20 cellular contexts compared by ENCODE assay signal in the genomic region with DNA sequence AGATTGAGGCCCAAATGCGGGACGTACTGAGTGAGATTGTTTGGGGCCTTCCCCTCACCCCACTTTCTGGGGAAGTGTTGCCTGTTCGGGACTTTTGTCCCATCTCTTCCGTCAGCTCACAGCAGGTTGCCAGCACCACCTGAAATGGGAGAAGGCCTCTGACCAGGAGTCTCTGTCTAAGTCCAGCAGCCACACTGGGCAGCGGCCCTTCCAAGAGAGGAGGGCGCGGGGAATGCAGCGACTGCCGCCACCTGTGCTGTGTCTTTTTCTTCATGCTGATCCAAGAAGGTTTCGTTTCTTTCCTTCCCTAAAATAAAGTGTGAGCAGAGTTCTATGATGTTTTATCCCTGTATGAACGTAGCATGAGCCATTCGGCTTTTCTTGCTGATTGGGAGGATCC.
DNase-seq lines count a peak whose midpoint lies in the region; ATAC-seq, FAIRE-seq and TF ChIP-seq lines count a peak whose summit lies in the region.
"Had no signal": no experiment of that assay in that cellular context is flagged by ENCODE, and none has a peak within 500 bp of the region (broad histone marks: within the 10 kb centered on the region; RNA-seq: fewer than 3 reads in every experiment).

No MANE protein-coding gene starts in this region.

- peaks cover 0 to 1% (median 0%) of the 10 kb centered on the region in 7 donors for H3K9me3 Mint-ChIP-seq in CD4-positive, CD25-positive, alpha-beta regulatory T cell
- peaks cover 0 to 8% (median 0%) of the 10 kb centered on the region in 7 donors for H3K9me3 Mint-ChIP-seq in CD14-positive monocyte
- H3K9me3 Mint-ChIP-seq: GM23338 had no signal

- peaks cover 14% of the 10 kb centered on the region for H3K36me3 Mint-ChIP-seq in CD4-positive, CD25-positive, alpha-beta regulatory T cell
- H3K36me3 Mint-ChIP-seq in CD14-positive monocyte, result peaks cover 51 to 68% of the 10 kb centered on the region in 2 donors

- no peak overlapping the region for H2BK12ac ChIP-seq in neuronal stem cell (ENCODE audit: low read length)

- no peak overlapping the region for H3K9ac ChIP-seq in kidney (ENCODE audit: low read length in 2 of 2)
- no peak overlapping the region for H3K9ac ChIP-seq in neuronal stem cell (ENCODE audit: low read depth, low read length, poor library complexity)

- FAIRE-seq in kidney (lab: Jason Lieb, UNC), result no peak
- FAIRE-seq: A204.1, D721Med, G401.6, GM12891, GM18507, H54, HTR-8/SVneo, K562 had no signal

- H3K4me1 ChIP-seq in CD4-positive, CD25-positive, alpha-beta regulatory T cell (ENCODE audit: control insufficient read depth, insufficient read depth, low read length, poor library complexity, severe bottlenecking), result no peaks in the 10 kb centered on the region
- H3K4me1 ChIP-seq in kidney (ENCODE audit: control insufficient read depth in 1 of 2, insufficient read depth in 1 of 2, low read depth in 1 of 2, low read length in 2 of 2) (no peaks in the 10 kb centered on the region), neuronal stem cell (ENCODE audit: control insufficient read depth in 2 of 2, insufficient read depth in 1 of 2, low read depth in 1 of 2, low read length in 2 of 2) (peaks cover 12 to 17% of the 10 kb centered on the region in 2 donors)
- H3K4me1 ChIP-seq: Caco-2 had no signal

- no peak overlapping the region for H3K14ac ChIP-seq in neuronal stem cell (ENCODE audit: low read length)

- TF ChIP-seq CTCF in kidney (IDR thresholded peaks at IDR 0.05; ENCODE audit: borderline replicate concordance, extremely low read depth, insufficient read depth) (no peak), CD14-positive monocyte (IDR thresholded peaks at IDR 0.05) (no peak)

- peaks cover 0 to 31% (median 14%) of the 10 kb centered on the region in 4 donors for H3K4me1 Mint-ChIP-seq in CD4-positive, CD25-positive, alpha-beta regulatory T cell
- peaks cover 46% of the 10 kb centered on the region for H3K4me1 Mint-ChIP-seq in CD14-positive monocyte

- H2AFZ ChIP-seq in neuronal stem cell (ENCODE audit: low read length), result no peak overlapping the region
- H2AFZ ChIP-seq: GM23338 had no signal

- no peak overlapping the region for H3K18ac ChIP-seq in neuronal stem cell (ENCODE audit: low read length)

- no peaks in the 10 kb centered on the region for H3K27me3 Mint-ChIP-seq in CD4-positive, CD25-positive, alpha-beta regulatory T cell
- H3K27me3 Mint-ChIP-seq in CD14-positive monocyte (ENCODE audit: low read depth in 3 of 3), result no peaks in the 10 kb centered on the region

- H2AK5ac ChIP-seq in neuronal stem cell (ENCODE audit: low read depth, low read length), result no peak overlapping the region

- no peak overlapping the region for H2BK5ac ChIP-seq in neuronal stem cell (ENCODE audit: low read length)

- no peak for DNase-seq in CD4-positive, CD25-positive, alpha-beta regulatory T cell
- DNase-seq in kidney, result peak; percentile 22
- no peak for DNase-seq in neuronal stem cell (ENCODE audit: low spot score)
- DNase-seq in CD14-positive monocyte (ENCODE audit: low spot score), result no peak
- DNase-seq: ACHN, BE2C, Caco-2, HCEC 1CT, IMR-90 had no signal

- no peak overlapping the region for H3K4me3 ChIP-seq in CD4-positive, CD25-positive, alpha-beta regulatory T cell (ENCODE audit: low read depth, low read length)
- H3K4me3 ChIP-seq in kidney (ENCODE audit: low read length in 2 of 2), result no peak overlapping the region
- no peak overlapping the region for H3K4me3 ChIP-seq in neuronal stem cell (ENCODE audit: low read length in 2 of 2)
- H3K4me3 ChIP-seq: GM23338, K562 had no signal

- H2BK15ac ChIP-seq in neuronal stem cell (ENCODE audit: low read length), result no peak overlapping the region

- intact Hi-C loops in kidney (cut with DNase I), result no loop called here
- intact Hi-C loops in CD14-positive monocyte (cut with micrococcal nuclease), result no loop called here

- H3K9me3 ChIP-seq in CD4-positive, CD25-positive, alpha-beta regulatory T cell (ENCODE audit: control insufficient read depth in 2 of 2, low read length in 2 of 2), result no peaks in the 10 kb centered on the region
- H3K9me3 ChIP-seq in kidney (ENCODE audit: control insufficient read depth in 1 of 2, low read length in 2 of 2) (no peaks in the 10 kb centered on the region), neuronal stem cell (replicated peaks in 1 of 2; ENCODE audit: control insufficient read depth in 2 of 2, insufficient read depth in 1 of 2, low read depth in 1 of 2, low read length in 2 of 2) (peaks cover 3 to 4% of the 10 kb centered on the region in 2 donors)
- H3K9me3 ChIP-seq: BE2C, Caco-2 had no signal

- no peak for ATAC-seq in CD4-positive, CD25-positive, alpha-beta regulatory T cell (ENCODE audit: low read depth in 2 of 2)
- ATAC-seq in GM21526 (IDR thresholded peaks at IDR 0.05; ENCODE audit: low FRiP score, unreplicated experiment) (no peak), HG02840 (IDR thresholded peaks at IDR 0.05; ENCODE audit: low FRiP score, unreplicated experiment) (no peak)
- ATAC-seq: GM23338, K562 had no signal

- no peak overlapping the region for H3K4me2 ChIP-seq in neuronal stem cell (ENCODE audit: insufficient read depth, low read length, poor library complexity, severe bottlenecking)
- H3K4me2 ChIP-seq: GM23338 had no signal

- H3K27ac ChIP-seq in CD4-positive, CD25-positive, alpha-beta regulatory T cell (ENCODE audit: insufficient read depth, low read length, poor library complexity, severe bottlenecking), result no peak overlapping the region
- H3K27ac ChIP-seq in kidney (ENCODE audit: low read depth in 2 of 2, low read length in 2 of 2), result no peak overlapping the region
- H3K27ac ChIP-seq in neuronal stem cell (replicated peaks; ENCODE audit: low read length), result no peak overlapping the region

- no peaks in the 10 kb centered on the region for H3K36me3 ChIP-seq in CD4-positive, CD25-positive, alpha-beta regulatory T cell (ENCODE audit: control insufficient read depth, insufficient read depth, low read length)
- H3K36me3 ChIP-seq in kidney (ENCODE audit: control insufficient read depth in 1 of 2, insufficient read depth in 2 of 2, low read length in 2 of 2) (no peaks in the 10 kb centered on the region), neuronal stem cell (replicated peaks in 1 of 2; ENCODE audit: control insufficient read depth in 2 of 2, insufficient read depth in 2 of 2, low read length in 2 of 2) (peaks cover 0 to 23% of the 10 kb centered on the region in 2 donors)
- H3K36me3 ChIP-seq: BE2C had no signal

- peaks cover 3% of the 10 kb centered on the region for H3K79me1 ChIP-seq in neuronal stem cell (ENCODE audit: low read depth, low read length)

- no peak overlapping the region for H3K4ac ChIP-seq in neuronal stem cell (ENCODE audit: low read length)

- peak overlapping the region in 2 of 3 donors; percentile 28 to 36 for H3K27ac Mint-ChIP-seq in CD4-positive, CD25-positive, alpha-beta regulatory T cell
- H3K27ac Mint-ChIP-seq in CD14-positive monocyte, result peak overlapping the region in 1 of 7 donors; percentile 8

- H3K4me3 Mint-ChIP-seq in CD4-positive, CD25-positive, alpha-beta regulatory T cell, result no peak overlapping the region
- H3K4me3 Mint-ChIP-seq in CD14-positive monocyte, result no peak overlapping the region
- H3K4me3 Mint-ChIP-seq: GM23338 had no signal

- H3K27me3 ChIP-seq in CD4-positive, CD25-positive, alpha-beta regulatory T cell (ENCODE audit: control insufficient read depth, insufficient read depth, low read length), result no peaks in the 10 kb centered on the region
- H3K27me3 ChIP-seq in neuronal stem cell (ENCODE audit: control insufficient read depth in 3 of 3, insufficient read depth in 3 of 3, low read depth in 1 of 3, low read length in 3 of 3), result no peaks in the 10 kb centered on the region
- H3K27me3 ChIP-seq: BE2C had no signal

- WGBS in neuronal stem cell (ENCODE audit: extremely low coverage in 2 of 2, insufficient read length in 2 of 2, insufficient replicate concordance in 1 of 2), 2 donors, result no CpG with 5 or more reads among the region's 12 CpGs

- no peak overlapping the region for H2BK120ac ChIP-seq in neuronal stem cell (ENCODE audit: low read depth, low read length)

- peak overlapping the region; percentile 8 for H3K23ac ChIP-seq in neuronal stem cell (ENCODE audit: low read depth, low read length, poor library complexity)

- H4K8ac ChIP-seq in neuronal stem cell (ENCODE audit: low read depth, low read length), result no peak overlapping the region

- H4K91ac ChIP-seq in neuronal stem cell (ENCODE audit: low read depth, low read length, poor library complexity), result no peak overlapping the region
